Comparison of ENCODE assay signal across 16 cellular contexts in the genomic region with DNA sequence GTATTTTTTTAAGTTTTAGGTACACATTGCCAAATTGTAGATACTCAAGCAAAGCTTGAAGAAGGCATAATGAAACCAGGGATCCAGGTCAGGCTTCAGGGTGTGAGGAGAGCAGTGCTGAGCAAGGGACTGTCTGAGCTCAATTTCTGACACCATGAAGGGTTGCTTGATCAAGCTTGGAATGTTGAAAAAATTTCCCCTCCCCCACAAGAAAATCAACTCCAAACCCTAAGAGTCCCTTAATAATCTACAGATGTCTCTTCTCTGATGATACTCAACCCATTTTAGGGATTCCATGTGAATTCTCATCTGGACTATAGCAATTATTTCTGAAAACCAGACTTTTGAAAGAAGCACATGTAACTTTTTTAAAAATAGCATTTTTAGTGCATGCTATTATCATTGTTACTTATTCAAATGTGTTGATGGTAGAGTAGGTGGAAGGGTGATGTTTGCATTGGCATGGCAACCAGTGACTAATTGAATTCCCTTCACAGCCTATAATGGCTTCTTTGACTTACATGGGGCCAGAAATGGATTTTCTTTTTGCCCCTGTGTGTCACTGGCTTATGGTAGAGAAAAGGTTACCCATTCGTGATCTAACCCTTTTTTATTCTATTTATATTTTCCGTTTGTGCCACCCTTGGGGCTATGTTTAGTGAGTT.
DNase-seq lines count a peak whose midpoint lies in the region; ATAC-seq and TF ChIP-seq lines count a peak whose summit lies in the region.
"Had no signal": no experiment of that assay in that cellular context is flagged by ENCODE, and none has a peak within 500 bp of the region (broad histone marks: within the 10 kb centered on the region; RNA-seq: fewer than 3 reads in every experiment).

No MANE protein-coding gene starts in this region.

- intact Hi-C loops in Calu3 (cut with micrococcal nuclease; ENCODE audit: unreplicated experiment) = no loop called here

- no peak overlapping the region for H3K27ac Mint-ChIP-seq in Calu3 (ENCODE audit: unreplicated experiment)
- no peak overlapping the region for H3K27ac Mint-ChIP-seq in natural killer cell treated with Interleukin-12 subunit alpha and Interleukin-12 subunit beta and Interleukin-15 and Interleukin-18, amount 100 ng/mL, for 72 hours
- H3K27ac Mint-ChIP-seq: stimulated activated naive CD8-positive, alpha-beta T cell treated with anti-CD3 and anti-CD28 coated beads, Interleukin-15, Interleukin-2, amounts not matched to agents 100 ng/mL and 50 ng/mL, for 24 hours had no signal

- CTCF ChIA-PET in Calu3 (lab: Charles Lee) = no interaction called here

- no peak overlapping the region for H3K4me3 ChIP-seq in choroid plexus epithelial cell (ENCODE audit: low read depth, low read length)
- H3K4me3 ChIP-seq: skin epidermis, tibial nerve had no signal

- H3K9me3 Mint-ChIP-seq in Calu3 (ENCODE audit: low read depth, unreplicated experiment) = no peaks in the 10 kb centered on the region
- no peaks in the 10 kb centered on the region for H3K9me3 Mint-ChIP-seq in natural killer cell treated with Interleukin-12 subunit alpha and Interleukin-12 subunit beta and Interleukin-15 and Interleukin-18, amount 100 ng/mL, for 72 hours
- H3K9me3 Mint-ChIP-seq: nephron progenitor cell; stimulated activated naive CD8-positive, alpha-beta T cell treated with anti-CD3 and anti-CD28 coated beads, Interleukin-15, Interleukin-2, amounts not matched to agents 100 ng/mL and 50 ng/mL, for 24 hours had no signal

- no peak for ATAC-seq in natural killer cell treated with Interleukin-12 subunit alpha and Interleukin-12 subunit beta and Interleukin-15 and Interleukin-18, amount 100 ng/mL, for 72 hours
- ATAC-seq: left colon had no signal

- peaks cover 3% of the 10 kb centered on the region for H3K36me3 Mint-ChIP-seq in Calu3 (ENCODE audit: insufficient read depth, unreplicated experiment)
- no peaks in the 10 kb centered on the region for H3K36me3 Mint-ChIP-seq in natural killer cell treated with Interleukin-12 subunit alpha and Interleukin-12 subunit beta and Interleukin-15 and Interleukin-18, amount 100 ng/mL, for 72 hours

- BruUV-seq in Calu3 (replicated peaks; lab: Mats Ljungman, UMichigan) = no TSS peak

- H3K27me3 Mint-ChIP-seq in Calu3 (ENCODE audit: unreplicated experiment) = no peaks in the 10 kb centered on the region
- no peaks in the 10 kb centered on the region for H3K27me3 Mint-ChIP-seq in natural killer cell treated with Interleukin-12 subunit alpha and Interleukin-12 subunit beta and Interleukin-15 and Interleukin-18, amount 100 ng/mL, for 72 hours
- H3K27me3 Mint-ChIP-seq: stimulated activated naive CD8-positive, alpha-beta T cell treated with anti-CD3 and anti-CD28 coated beads, Interleukin-15, Interleukin-2, amounts not matched to agents 100 ng/mL and 50 ng/mL, for 24 hours had no signal

- TF ChIP-seq CTCF in Calu3 (IDR thresholded peaks at IDR 0.05; ENCODE audit: unreplicated experiment) (no peak), choroid plexus epithelial cell (conservative IDR thresholded peaks at IDR 0.05; ENCODE audit: low read depth, low read length) (no peak)

- H3K4me1 Mint-ChIP-seq in Calu3 (ENCODE audit: low read depth, unreplicated experiment) = peaks cover 19% of the 10 kb centered on the region
- H3K4me1 Mint-ChIP-seq in natural killer cell treated with Interleukin-12 subunit alpha and Interleukin-12 subunit beta and Interleukin-15 and Interleukin-18, amount 100 ng/mL, for 72 hours (ENCODE audit: low read depth in 2 of 2) = no peaks in the 10 kb centered on the region

- DNase-seq in Calu3 = peak; percentile 6
- peak; percentile 66 for DNase-seq in HT1080 (ENCODE audit: low read depth)
- peak; percentile 3 for DNase-seq in choroid plexus epithelial cell (ENCODE audit: low read depth)
- peak; percentile 15 to 48 for DNase-seq in lung microvascular endothelial cell (ENCODE audit: low read depth in 2 of 2)
- DNase-seq in iPS-NIHi7 (ENCODE audit: extremely low spot score) = no peak
- no peak for DNase-seq in natural killer cell treated with Interleukin-12 subunit alpha and Interleukin-12 subunit beta and Interleukin-15 and Interleukin-18, amount 100 ng/mL, for 72 hours (ENCODE audit: low spot score)
- no peak for DNase-seq in mucosa of gallbladder (ENCODE audit: low spot score)
- DNase-seq: activated CD4-positive, alpha-beta T cell treated with anti-CD3 and anti-CD28 coated beads for 48 hours; left colon; midbrain; NCI-H526 treated with DMSO at 0.1 percent for 48 hours; nephron progenitor cell; SHP77 treated with DMSO at 0.1 percent for 48 hours had no signal

- H3K4me3 Mint-ChIP-seq in Calu3 (ENCODE audit: low read depth, unreplicated experiment) = no peak overlapping the region
- no peak overlapping the region for H3K4me3 Mint-ChIP-seq in natural killer cell treated with Interleukin-12 subunit alpha and Interleukin-12 subunit beta and Interleukin-15 and Interleukin-18, amount 100 ng/mL, for 72 hours
- H3K4me3 Mint-ChIP-seq: nephron progenitor cell; stimulated activated naive CD8-positive, alpha-beta T cell treated with anti-CD3 and anti-CD28 coated beads, Interleukin-15, Interleukin-2, amounts not matched to agents 100 ng/mL and 50 ng/mL, for 24 hours had no signal

Comparison
In these comparisons a context has a peak if more than half of its experiments do, and no peak if none do; other contexts are left out.
1. DNase-seq: peak in Calu3 (single experiment), HT1080 (single experiment), choroid plexus epithelial cell (single experiment) and lung microvascular endothelial cell (2 of 2); none in iPS-NIHi7 (single experiment), natural killer cell treated with Interleukin-12 subunit alpha and Interleukin-12 subunit beta and Interleukin-15 and Interleukin-18, amount 100 ng/mL, for 72 hours (single experiment) and mucosa of gallbladder (single experiment).